ENCODE assay signal across 5 cellular contexts in the genomic region with DNA sequence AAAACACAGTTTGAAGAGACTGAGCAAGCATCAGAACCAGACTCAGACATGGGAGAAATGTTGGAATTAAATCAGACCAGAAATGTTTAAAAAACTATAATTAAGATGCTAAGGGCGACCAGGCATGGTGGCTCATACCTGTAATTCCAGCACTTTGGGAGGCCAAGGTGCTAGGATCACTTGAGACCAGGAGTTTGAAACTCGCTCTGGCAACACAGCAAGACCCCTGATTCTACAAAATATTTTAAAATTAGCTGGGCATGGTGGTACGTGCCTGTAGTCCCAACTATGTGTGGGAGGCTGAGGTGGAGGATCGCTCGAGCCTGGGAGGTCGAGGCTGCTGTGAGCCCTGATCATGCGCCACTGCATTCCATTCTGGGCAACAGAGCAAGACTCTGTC.
"Had no signal": no experiment of that assay in that cellular context is flagged by ENCODE, and none has a peak within 500 bp of the region (broad histone marks: within the 10 kb centered on the region; RNA-seq: fewer than 3 reads in every experiment).

No MANE protein-coding gene starts in this region.

- DNase-seq: H9 had no signal

- H3K4me3 Mint-ChIP-seq: GM23338, H9 had no signal

- ATAC-seq: GM23338, HepG2 had no signal

- H3K9me3 Mint-ChIP-seq: GM23338, H9 had no signal

- H3K27ac Mint-ChIP-seq: GM23338, H9 had no signal

- H3K27ac ChIP-seq: HL-60 had no signal

- H3K4me3 ChIP-seq: GM23338, K562 had no signal
